ENCODE assay signal across 8 cellular contexts in genomic region chr2:111117666-111118454, GRCh38. TPM values are rescaled to one million over a fixed set of nuclear protein-coding genes. Genes with fewer than 3 reads are reported as not detected.
A peak's percentile ranks its signal among the peaks of the same experiment; 100 is the strongest.
DNase-seq lines count a peak whose midpoint lies in the region; ATAC-seq and TF ChIP-seq lines count a peak whose summit lies in the region.

No MANE protein-coding gene starts in this region.

- peak overlapping the region in 1 of 2 experiments; percentile 99 for H3K23ac ChIP-seq in mesenchymal stem cell (ENCODE audit: low read length in 2 of 2)

- H4K91ac ChIP-seq in mesenchymal stem cell (ENCODE audit: low read length): no peak overlapping the region

- no peak overlapping the region for H2AK5ac ChIP-seq in mesenchymal stem cell (ENCODE audit: low read length, severe bottlenecking)

- H3K9me3 ChIP-seq in HEK293 (ENCODE audit: control insufficient read depth, insufficient read depth, low read depth, low read length) (no peaks in the 10 kb centered on the region), mesenchymal stem cell (ENCODE audit: control insufficient read depth, low read length) (no peaks in the 10 kb centered on the region)

- H3K9ac ChIP-seq in mesenchymal stem cell (ENCODE audit: low read length): peak overlapping the region; percentile 14

- H3K4me1 ChIP-seq in HEK293 (ENCODE audit: control insufficient read depth, insufficient read depth, low read length) (no peaks in the 10 kb centered on the region), mesenchymal stem cell (ENCODE audit: control insufficient read depth, insufficient read depth, low read depth, low read length) (peaks cover 38% of the 10 kb centered on the region)

- H2BK5ac ChIP-seq in mesenchymal stem cell (ENCODE audit: low read depth, low read length, poor library complexity, severe bottlenecking): no peak overlapping the region

- no peak overlapping the region for H2BK120ac ChIP-seq in mesenchymal stem cell (ENCODE audit: low read depth, low read length)

- no peak overlapping the region for H3K18ac ChIP-seq in mesenchymal stem cell (ENCODE audit: low read depth in 1 of 2, low read length in 2 of 2)

- peak; percentile 7 for DNase-seq in T-helper 9 cell
- peak; percentile 57 for DNase-seq in ecto neural progenitor cell (ENCODE audit: low spot score)
- DNase-seq in mesenchymal stem cell: peak; percentile 65
- DNase-seq in stimulated activated naive CD4-positive, alpha-beta T cell treated with Interleukin-2 at 50 U/mL for 16 hours (lab: John Stamatoyannopoulos, UW): peak; percentile 27
- DNase-seq in occipital lobe (lab: John Stamatoyannopoulos, UW): no peak
- no peak for DNase-seq in kidney glomerular epithelial cell (lab: John Stamatoyannopoulos, UW)

- peak overlapping the region in 1 of 2 experiments; percentile 68 for H2BK12ac ChIP-seq in mesenchymal stem cell (ENCODE audit: low read length in 2 of 2)

- CTCF ChIA-PET in HEK293 (lab: Yijun Ruan, JAX): interaction anchor here (0.6 to 1.4 kb wide), 11 partner anchors 7 to 583 kb away, joined by 3 to 9 read pairs (median 3); no protein-coding TSS in a partner anchor

- peak overlapping the region in 1 of 2 experiments; percentile 35 for H3K4ac ChIP-seq in mesenchymal stem cell (ENCODE audit: low read depth in 1 of 2, low read length in 2 of 2)

- POLR2A ChIA-PET in HEK293 (lab: Yijun Ruan, JAX): interaction anchor here (0.6 kb wide), 1 partner anchor 765 kb away, joined by 3 read pairs; no protein-coding TSS in a partner anchor

- H3K4me3 ChIP-seq in HEK293 (ENCODE audit: low read depth, low read length) (peak overlapping the region; percentile 23), mesenchymal stem cell (ENCODE audit: insufficient read depth in 1 of 2, low read depth in 1 of 2, low read length in 2 of 2) (peak overlapping the region; percentile 46 to 81)

- H2BK15ac ChIP-seq in mesenchymal stem cell (ENCODE audit: low read depth, poor library complexity, severe bottlenecking): peak overlapping the region; percentile 32

- WGBS in mesenchymal stem cell: under 1% methylated on average over 46 of the region's 58 CpGs

- H3K27me3 ChIP-seq in mesenchymal stem cell (ENCODE audit: control insufficient read depth in 1 of 2, insufficient read depth in 1 of 2, low read length in 2 of 2): peaks cover 31 to 44% of the 10 kb centered on the region in 2 experiments

- peaks cover 5% of the 10 kb centered on the region for H3K79me1 ChIP-seq in mesenchymal stem cell (replicated peaks; ENCODE audit: low read length, poor library complexity, severe bottlenecking)

- TF ChIP-seq CTCF in HEK293 (tag by site-specific recombination; IDR thresholded peaks at IDR 0.05): no peak

- H4K8ac ChIP-seq in mesenchymal stem cell (ENCODE audit: low read length): no peak overlapping the region

- no peaks in the 10 kb centered on the region for H3K36me3 ChIP-seq in HEK293 (ENCODE audit: control insufficient read depth in 2 of 2, insufficient read depth in 1 of 2, low read length in 2 of 2)
- H3K36me3 ChIP-seq in mesenchymal stem cell (ENCODE audit: control insufficient read depth in 1 of 2, insufficient read depth in 2 of 2, low read depth in 1 of 2, low read length in 2 of 2): peaks cover 0 to under 1% of the 10 kb centered on the region in 2 experiments

- peak overlapping the region; percentile 62 for H2AFZ ChIP-seq in mesenchymal stem cell (ENCODE audit: low read depth, low read length)

- H3K14ac ChIP-seq in mesenchymal stem cell (ENCODE audit: low read length in 2 of 2): no peak overlapping the region

- H3K27ac ChIP-seq in HEK293 (ENCODE audit: extremely low read depth, low read depth, low read length) (no peak overlapping the region), mesenchymal stem cell (ENCODE audit: low read length, poor library complexity, severe bottlenecking) (peak overlapping the region; percentile 33)

- ATAC-seq in GM19395 (IDR thresholded peaks at IDR 0.05; ENCODE audit: unreplicated experiment): no peak

- H3K4me2 ChIP-seq in mesenchymal stem cell (ENCODE audit: low read length, poor library complexity, severe bottlenecking): peak overlapping the region; percentile 99

TF ChIP-seq in HEK293, 187 proteins besides CTCF, POLR2A, EP300 and RAD21:
- TF ChIP-seq PATZ1 (tag by site-specific recombination; IDR thresholded peaks at IDR 0.05) (no peak), ZNF221 (tag by site-specific recombination; IDR thresholded peaks at IDR 0.05; ENCODE audit: borderline replicate concordance) (no peak), ZNF37A (tag by site-specific recombination; IDR thresholded peaks at IDR 0.05) (no peak), ZNF426 (tag by site-specific recombination; IDR thresholded peaks at IDR 0.05) (no peak), YY1 (tag by site-specific recombination; IDR thresholded peaks at IDR 0.05) (no peak), PRDM6 (tag by site-specific recombination; IDR thresholded peaks at IDR 0.05) (no peak), SP3 (tag by site-specific recombination; IDR thresholded peaks at IDR 0.05) (no peak), ZNF768 (tag by site-specific recombination; IDR thresholded peaks at IDR 0.05) (no peak), ZFP3 (tag by site-specific recombination; IDR thresholded peaks at IDR 0.05; ENCODE audit: low read depth) (no peak), ZXDB (tag by site-specific recombination; IDR thresholded peaks at IDR 0.05) (no peak), ZNF350 (tag by site-specific recombination; IDR thresholded peaks at IDR 0.05) (no peak), KLF16 (tag by site-specific recombination; IDR thresholded peaks at IDR 0.05) (no peak), ZBTB21 (tag by site-specific recombination; IDR thresholded peaks at IDR 0.05) (no peak), ZNF626 (tag by site-specific recombination; IDR thresholded peaks at IDR 0.05) (no peak), ZNF391 (tag by site-specific recombination; IDR thresholded peaks at IDR 0.05; ENCODE audit: borderline replicate concordance, low read depth) (no peak), ZNF514 (tag by site-specific recombination; IDR thresholded peaks at IDR 0.05) (no peak), ZNF398 (tag by site-specific recombination; IDR thresholded peaks at IDR 0.05) (no peak), ZNF132 (tag by site-specific recombination; IDR thresholded peaks at IDR 0.05; ENCODE audit: borderline replicate concordance) (no peak)
TF ChIP-seq in HEK293: peak in this region for 0.

RNA-seq across cellular contexts. Expression of gene BCL2L11, which starts 2.9 kb away (rescaled TPM):
- 2.5 TPM for polyA plus RNA-seq in mesenchymal stem cell (2013, experiment 1 of 2)
- 2.2 TPM for polyA plus RNA-seq in mesenchymal stem cell (2013, experiment 2 of 2)
- 3.7 TPM for total RNA-seq in occipital lobe

Comparison
In these comparisons a context has a peak if more than half of its experiments do, and no peak if none do; other contexts are left out.
1. DNase-seq: peak in T-helper 9 cell (single experiment), ecto neural progenitor cell (single experiment), mesenchymal stem cell (single experiment) and stimulated activated naive CD4-positive, alpha-beta T cell treated with Interleukin-2 at 50 U/mL for 16 hours (single experiment); none in occipital lobe (single experiment) and kidney glomerular epithelial cell (single experiment).